In genomic region chr20:3846740-3847418, GRCh38 we compare ENCODE assay signal across 8 cellular contexts. TPM values are rescaled to one million over a fixed set of nuclear protein-coding genes. Genes with fewer than 3 reads are reported as not detected.
DNase-seq lines count a peak whose midpoint lies in the region; ATAC-seq, FAIRE-seq and TF ChIP-seq lines count a peak whose summit lies in the region.

TSS of gene MAVS (plus strand) at chr20:3846834. CDS start at chr20:3854625, 7,791 bp downstream.

- H3K4me1 ChIP-seq in left ventricle myocardium inferior (peaks cover 47% of the 10 kb centered on the region), psoas muscle (no peaks in the 10 kb centered on the region)

- H3K4me3 ChIP-seq in left ventricle myocardium inferior = peak within 1 kb of the TSS; percentile 100
- peak within 1 kb of the TSS; percentile 100 for H3K4me3 ChIP-seq in psoas muscle

- DNase-seq in GM12892 (ENCODE audit: insufficient read length) = peak; percentile 87
- DNase-seq in NCI-H1436 (lab: John Stamatoyannopoulos, UW) = peak; percentile 79
- DNase-seq in T-helper 2 cell = peak; percentile 72 to 88 (median 79)
- DNase-seq in amygdala (lab: John Stamatoyannopoulos, UW) = peak in 55 of 56 donors; percentile 30 to 90 (median 80)
- DNase-seq in left ventricle myocardium inferior = peak; percentile 92
- DNase-seq in psoas muscle = peak; percentile 90 to 95
- DNase-seq in ureter (ENCODE audit: low spot score) = peak; percentile 56

- peak; percentile 86 for ATAC-seq in HG02763 (IDR thresholded peaks at IDR 0.05; ENCODE audit: unreplicated experiment)
- peak; percentile 96 to 98 (median 98) for ATAC-seq in psoas muscle

- H3K9me3 ChIP-seq in left ventricle myocardium inferior (replicated peaks) = no peaks in the 10 kb centered on the region
- no peaks in the 10 kb centered on the region for H3K9me3 ChIP-seq in psoas muscle

- FAIRE-seq in GM12892 (lab: Jason Lieb, UNC) = peak; percentile 93

- H3K27me3 ChIP-seq in left ventricle myocardium inferior (ENCODE audit: low read depth) (no peaks in the 10 kb centered on the region), psoas muscle (ENCODE audit: insufficient read depth in 3 of 3, low read length in 2 of 3) (no peaks in the 10 kb centered on the region)

- H3K36me3 ChIP-seq in left ventricle myocardium inferior (no peaks in the 10 kb centered on the region), psoas muscle (ENCODE audit: insufficient read depth in 1 of 2, low read depth in 1 of 2) (no peaks in the 10 kb centered on the region)

- H3K27ac ChIP-seq in left ventricle myocardium inferior (replicated peaks) (peak within 1 kb of the TSS; percentile 99), psoas muscle (peak within 1 kb of the TSS; percentile 90)

- 0 to 1% (median 1%) methylated on average over 50 to 72 of the region's 72 CpGs for WGBS in psoas muscle, 3 donors

- TF ChIP-seq CTCF in left ventricle myocardium inferior (IDR thresholded peaks at IDR 0.05; ENCODE audit: borderline replicate concordance) (peak; percentile 12), psoas muscle (IDR thresholded peaks at IDR 0.05) (no peak)

- peak; percentile 87 for TF ChIP-seq POLR2A in GM12892 (IDR thresholded peaks at IDR 0.05; ENCODE audit: low read depth, low read length)

- intact Hi-C loops in left ventricle myocardium inferior (cut with micrococcal nuclease) = no loop called here
- intact Hi-C loops in psoas muscle (cut with DNase I) = loop anchor here in 1 of 2 donors (2.0 kb wide), 2 partner anchors 26 to 60 kb away; partner anchors contain the start of genes AP5S1 and CENPB

RNA-seq across cellular contexts. Expression of gene MAVS, which starts in this region (rescaled TPM):
- 9.5 TPM for polyA plus RNA-seq in GM12892 (2012; ENCODE audit: missing spikeins)
- total RNA-seq in left ventricle myocardium inferior (44.9 TPM), psoas muscle (10 to 100 TPM; 49.7 to 61.3 (median 50.7) TPM), ureter (49.2 TPM)
- polyA plus RNA-seq in psoas muscle = 10 to 100 TPM; 14.0 to 32.4 (median 19.2) TPM

Comparison
In these comparisons a context has a peak if more than half of its experiments do, and no peak if none do; other contexts are left out.
1. Peak in every context shown above with its lines: DNase-seq, ATAC-seq, H3K4me3 ChIP-seq and H3K27ac ChIP-seq.